ENCODE assay signal across 22 cellular contexts in genomic region chr6:147852772-147853171, GRCh38.
DNase-seq lines count a peak whose midpoint lies in the region; ATAC-seq and TF ChIP-seq lines count a peak whose summit lies in the region.
"Had no signal": no experiment of that assay in that cellular context is flagged by ENCODE, and none has a peak within 500 bp of the region (broad histone marks: within the 10 kb centered on the region; RNA-seq: fewer than 3 reads in every experiment).

No MANE protein-coding gene starts in this region.

- ATAC-seq in PC-3, result no peak
- no peak for ATAC-seq in HG03135 (IDR thresholded peaks at IDR 0.05; ENCODE audit: unreplicated experiment)
- ATAC-seq in GM21619 (IDR thresholded peaks at IDR 0.05; ENCODE audit: unreplicated experiment), result no peak
- ATAC-seq: Right ventricle myocardium inferior had no signal

- BruUV-seq in PC-3 (replicated peaks; lab: Mats Ljungman, UMichigan), result no TSS peak

- H3K9me3 Mint-ChIP-seq in activated naive CD8-positive, alpha-beta T cell treated with anti-CD3 and anti-CD28 coated beads for 36 hours, result no peaks in the 10 kb centered on the region

- H3K9me2 ChIP-seq in GM23248 (ENCODE audit: insufficient read depth) (no peaks in the 10 kb centered on the region), PC-3 (replicated peaks; ENCODE audit: low read length) (no peaks in the 10 kb centered on the region)

- TF ChIP-seq CTCF in PC-3 (conservative IDR thresholded peaks at IDR 0.05; ENCODE audit: low read depth, low read length) (no peak), fibroblast of mammary gland (conservative IDR thresholded peaks at IDR 0.05; ENCODE audit: control insufficient read depth, insufficient read depth, low read depth, low read length) (no peak), GM10248 (IDR thresholded peaks at IDR 0.05; ENCODE audit: control extremely low read depth, extremely low read depth, low read depth, missing control alignments) (no peak)

- 19 to 20% methylated on average over 2 of the region's 2 CpGs for WGBS in GM23248 (ENCODE audit: low coverage in 1 of 2, low lambda C conversion rate in 2 of 2, missing lambda C conversion rate in 2 of 2), 2 experiments

- H3F3A ChIP-seq in GM23248 (ENCODE audit: insufficient read depth) (no peaks in the 10 kb centered on the region), PC-3 (ENCODE audit: low read length, unreplicated experiment) (no peaks in the 10 kb centered on the region)

- H2AFZ ChIP-seq in GM23248, result no peak overlapping the region
- H2AFZ ChIP-seq in PC-3 (ENCODE audit: low read length), result no peak overlapping the region

- H3K4me3 ChIP-seq in GM23248 (no peak overlapping the region), PC-3 (ENCODE audit: low read length) (no peak overlapping the region), fibroblast of mammary gland (ENCODE audit: control insufficient read depth, low read depth, low read length) (no peak overlapping the region)
- H3K4me3 ChIP-seq: BLaER1, Peyer's patch had no signal

- POLR2A ChIA-PET in PC-3 (lab: Charles Lee; ENCODE audit: unreplicated experiment) (no interaction called here), GM10248 (lab: Yijun Ruan, JAX) (no interaction called here)

- DNase-seq in A172 (ENCODE audit: low spot score) (peak; percentile 22), GM23248 (peak; percentile 10), PC-3 (peak; percentile 16), fibroblast of mammary gland (ENCODE audit: low read depth) (peak; percentile 15), GM10248 (ENCODE audit: extremely low spot score) (no peak)
- DNase-seq in activated naive CD8-positive, alpha-beta T cell treated with anti-CD3 and anti-CD28 coated beads for 36 hours, result no peak
- DNase-seq: 8988T; Calu3; CD4-positive, alpha-beta memory T cell; DMS53; GOT3; MM.1S; NCI-H1092 treated with DMSO at 0.1 percent for 48 hours; NCI-H1694; NCI-H2081 treated with DMSO at 0.1 percent for 48 hours; NCI-H446 treated with DMSO at 0.1 percent for 48 hours; NCI-H69; Peyer's patch had no signal

- intact Hi-C loops in PC-3 (cut with micrococcal nuclease), result no loop called here

- H3K36me3 Mint-ChIP-seq in activated naive CD8-positive, alpha-beta T cell treated with anti-CD3 and anti-CD28 coated beads for 36 hours, result no peaks in the 10 kb centered on the region
- H3K36me3 Mint-ChIP-seq: CD4-positive, alpha-beta memory T cell had no signal

- H3K79me2 ChIP-seq in GM23248 (ENCODE audit: insufficient read depth), result no peaks in the 10 kb centered on the region
- no peaks in the 10 kb centered on the region for H3K79me2 ChIP-seq in PC-3 (ENCODE audit: low read length)

- no peaks in the 10 kb centered on the region for H3K36me3 ChIP-seq in GM23248 (ENCODE audit: low read depth)
- no peaks in the 10 kb centered on the region for H3K36me3 ChIP-seq in PC-3 (ENCODE audit: low read depth, low read length)
- H3K36me3 ChIP-seq: BLaER1, Peyer's patch had no signal

- CTCF ChIA-PET in PC-3 (lab: Charles Lee) (no interaction called here), GM10248 (lab: Yijun Ruan, JAX) (no interaction called here)

- no peak overlapping the region for H3K27ac ChIP-seq in GM23248
- no peak overlapping the region for H3K27ac ChIP-seq in PC-3 (ENCODE audit: low read length)
- H3K27ac ChIP-seq: BLaER1, Peyer's patch had no signal

- H3K9me3 ChIP-seq in GM23248 (ENCODE audit: low read depth) (no peaks in the 10 kb centered on the region), PC-3 (ENCODE audit: low read length) (no peaks in the 10 kb centered on the region)
- H3K9me3 ChIP-seq: BLaER1, Peyer's patch had no signal

- H4K20me1 ChIP-seq in GM23248 (ENCODE audit: insufficient read depth) (no peaks in the 10 kb centered on the region), PC-3 (ENCODE audit: low read length) (no peaks in the 10 kb centered on the region)
- H4K20me1 ChIP-seq: BLaER1 had no signal

- H3K9ac ChIP-seq in GM23248 (no peak overlapping the region), PC-3 (ENCODE audit: low read length) (no peak overlapping the region)
- H3K9ac ChIP-seq: BLaER1 had no signal

- no peaks in the 10 kb centered on the region for H3K4me1 Mint-ChIP-seq in activated naive CD8-positive, alpha-beta T cell treated with anti-CD3 and anti-CD28 coated beads for 36 hours
- H3K4me1 Mint-ChIP-seq: CD4-positive, alpha-beta memory T cell had no signal

- no peaks in the 10 kb centered on the region for H3K27me3 Mint-ChIP-seq in activated naive CD8-positive, alpha-beta T cell treated with anti-CD3 and anti-CD28 coated beads for 36 hours
- H3K27me3 Mint-ChIP-seq: CD4-positive, alpha-beta memory T cell had no signal

- H3K4me3 Mint-ChIP-seq in activated naive CD8-positive, alpha-beta T cell treated with anti-CD3 and anti-CD28 coated beads for 36 hours, result no peak overlapping the region
- H3K4me3 Mint-ChIP-seq: CD4-positive, alpha-beta memory T cell had no signal

- in situ Hi-C loops in GM23248 (cut with MboI), result no loop called here

- H3K27me3 ChIP-seq in GM23248 (replicated peaks; ENCODE audit: insufficient read depth), result no peaks in the 10 kb centered on the region
- H3K27me3 ChIP-seq in PC-3 (ENCODE audit: low read length), result no peaks in the 10 kb centered on the region
- H3K27me3 ChIP-seq: BLaER1, Peyer's patch had no signal

- no peak overlapping the region for H3K27ac Mint-ChIP-seq in activated naive CD8-positive, alpha-beta T cell treated with anti-CD3 and anti-CD28 coated beads for 36 hours
- H3K27ac Mint-ChIP-seq: CD4-positive, alpha-beta memory T cell had no signal

- H3K4me2 ChIP-seq in GM23248 (ENCODE audit: unreplicated experiment) (no peak overlapping the region), PC-3 (ENCODE audit: low read length) (no peak overlapping the region)
- H3K4me2 ChIP-seq: BLaER1 had no signal

- no peaks in the 10 kb centered on the region for H3K4me1 ChIP-seq in GM23248 (ENCODE audit: insufficient read depth)
- peaks cover 12% of the 10 kb centered on the region for H3K4me1 ChIP-seq in PC-3 (ENCODE audit: insufficient read depth, low read length)
- H3K4me1 ChIP-seq: BLaER1, Peyer's patch had no signal

Comparison
In these comparisons a context has a peak if more than half of its experiments do, and no peak if none do; other contexts are left out.
1. DNase-seq: peak in A172 (single experiment), GM23248 (single experiment), PC-3 (single experiment) and fibroblast of mammary gland (single experiment); none in activated naive CD8-positive, alpha-beta T cell treated with anti-CD3 and anti-CD28 coated beads for 36 hours (single experiment) and GM10248 (single experiment).